Comparison of ENCODE assay signal across 27 cellular contexts in the genomic region with DNA sequence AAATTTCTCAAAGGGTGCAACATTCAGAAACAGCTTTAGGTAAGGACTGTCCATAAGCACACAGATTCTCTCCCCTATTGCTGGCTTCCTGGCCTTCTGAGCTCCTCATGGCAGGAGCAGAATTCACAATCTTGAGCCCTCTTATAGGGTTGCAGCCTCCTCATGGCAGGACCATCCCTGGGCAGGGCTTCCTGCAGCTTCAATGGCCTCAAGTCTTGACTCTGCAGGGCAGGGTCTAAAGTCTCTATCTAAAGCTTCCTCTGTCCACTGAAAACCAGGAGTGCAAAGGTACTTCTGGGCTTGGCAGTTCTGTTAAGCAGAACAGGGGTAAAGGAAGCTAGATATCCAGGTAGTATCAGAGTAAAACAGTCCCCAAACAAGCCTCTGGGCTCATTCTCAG. TPM values are rescaled to one million over a fixed set of nuclear protein-coding genes. Genes with fewer than 3 reads are reported as not detected.
"Had no signal": no experiment of that assay in that cellular context is flagged by ENCODE, and none has a peak within 500 bp of the region (broad histone marks: within the 10 kb centered on the region; RNA-seq: fewer than 3 reads in every experiment).

No MANE protein-coding gene starts in this region.

- H3K9me3 ChIP-seq: esophagus squamous epithelium, gastrocnemius medialis, lower lobe of right lung, mucosa of descending colon had no signal

- H3K4me1 Mint-ChIP-seq: mesothelial cell of epicardium, naive B cell had no signal

- H3K4me3 Mint-ChIP-seq: mesothelial cell of epicardium, naive B cell had no signal

- H3K27ac Mint-ChIP-seq: mesothelial cell of epicardium, naive B cell had no signal

- H3K4me1 ChIP-seq: left lung, lower lobe of right lung had no signal

- H3K27me3 Mint-ChIP-seq: naive B cell had no signal

- ATAC-seq: heart right ventricle, left cardiac atrium, left lung, left ventricle myocardium superior, lower lobe of right lung, mucosa of descending colon had no signal

- H3K36me3 ChIP-seq: gastrocnemius medialis, left lung had no signal

- H3K27ac ChIP-seq: coronary artery, esophagus squamous epithelium, heart right ventricle, left lung, lower lobe of right lung had no signal

- H3K27me3 ChIP-seq: dorsolateral prefrontal cortex, esophagus squamous epithelium, gastrocnemius medialis, heart right ventricle, left lung had no signal

- H3K4me3 ChIP-seq: coronary artery, dorsolateral prefrontal cortex, esophagus squamous epithelium, gastrocnemius medialis, heart right ventricle, left lung, lower lobe of right lung, mucosa of descending colon had no signal

- FAIRE-seq: colon, endothelial cell of umbilical vein, islet of Langerhans, keratinocyte had no signal

- DNase-seq: dermis blood vessel endothelial cell; dorsolateral prefrontal cortex; effector CD4-positive, alpha-beta T cell; effector memory CD4-positive, alpha-beta T cell; esophagus squamous epithelium; foreskin fibroblast; foreskin melanocyte; glutamatergic neuron; heart right ventricle; hippocampal formation; left cardiac atrium; left lung; left ventricle myocardium superior; lower lobe of right lung; mesenchymal stem cell; mucosa of descending colon; naive B cell had no signal

RNA-seq across cellular contexts. Expression of gene RIC3, which starts 59.1 kb away (rescaled TPM):
- total RNA-seq: dermis blood vessel endothelial cell, endothelial cell of umbilical vein, glomerular endothelial cell, lung microvascular endothelial cell, myocyte had no signal
- polyA plus RNA-seq: endothelial cell of umbilical vein had no signal
